8 cellular contexts compared by ENCODE assay signal in genomic region chr7:155804897-155805825, GRCh38. TPM values are rescaled to one million over a fixed set of nuclear protein-coding genes. Genes with fewer than 3 reads are reported as not detected.
DNase-seq lines count a peak whose midpoint lies in the region; ATAC-seq, FAIRE-seq and TF ChIP-seq lines count a peak whose summit lies in the region.

No MANE protein-coding gene starts in this region.

- H3K27ac ChIP-seq in A549: peak overlapping the region; percentile 80 to 85
- H3K27ac ChIP-seq in HUES64 (ENCODE audit: low read depth, low read length): no peak overlapping the region; the same call in 1 of the 2 replicates

- WGBS in A549 (ENCODE audit: missing lambda C conversion rate): 3% methylated on average over 32 of the region's 91 CpGs
- WGBS in HUES64: under 1% methylated on average over 91 of the region's 91 CpGs

- no peaks in the 10 kb centered on the region for H3K36me3 ChIP-seq in HUES64 (ENCODE audit: insufficient read depth, low read length)

- DNase-seq in A549 (ENCODE audit: low read depth in 1 of 2, low spot score in 1 of 2) (peak; percentile 83 to 91), T-helper 22 cell (ENCODE audit: low read depth) (peak; percentile 22), MCF 10A (ENCODE audit: unreplicated experiment) (peak; percentile 55), immature natural killer cell (peak in 1 of 3 donors; percentile 33)
- DNase-seq in stimulated activated CD4-positive, alpha-beta T cell treated with anti-CD3 and anti-CD28 coated beads, Interleukin-1b, Interleukin-23, amount 100 ng/mL, for 48 hours: peak; percentile 56

- TF ChIP-seq RAD21 in A549 (conservative IDR thresholded peaks at IDR 0.05 in 1 of 2, IDR thresholded peaks at IDR 0.05 in 1 of 2): peak; percentile 68 to 78

- no TSS peak for BruUV-seq in MCF 10A (replicated peaks; lab: Mats Ljungman, UMichigan)

- H3K36me3 Mint-ChIP-seq in MCF 10A (ENCODE audit: insufficient read depth, unreplicated experiment) (no peaks in the 10 kb centered on the region), immature natural killer cell (no peaks in the 10 kb centered on the region)

- peak overlapping the region; percentile 95 for H3K4me2 ChIP-seq in A549

- H3K27me3 ChIP-seq in HUES64 (ENCODE audit: insufficient read depth, low read length): peaks cover 100% of the 10 kb centered on the region

- POLR2A ChIA-PET in A549 (lab: Yijun Ruan, JAX) (no interaction called here), MCF 10A (lab: Yijun Ruan, JAX) (no interaction called here)

- H3K4me1 Mint-ChIP-seq in MCF 10A (ENCODE audit: insufficient read depth, unreplicated experiment) (peaks cover 5% of the 10 kb centered on the region), immature natural killer cell (peaks cover 0 to 4% of the 10 kb centered on the region in 2 donors)

- peak; percentile 86 for TF ChIP-seq CTCF in A549 (IDR thresholded peaks at IDR 0.05)
- peak; percentile 57 for TF ChIP-seq CTCF in MCF 10A (IDR thresholded peaks at IDR 0.05; ENCODE audit: unreplicated experiment)

- ATAC-seq in A549 (peak; percentile 67 to 83), GM18502 (IDR thresholded peaks at IDR 0.05; ENCODE audit: poor library complexity, unreplicated experiment) (peak; percentile 56), HG03565 (IDR thresholded peaks at IDR 0.05; ENCODE audit: unreplicated experiment) (no peak)

- H3K27me3 Mint-ChIP-seq in MCF 10A (ENCODE audit: insufficient read depth, unreplicated experiment) (peaks cover 16% of the 10 kb centered on the region), immature natural killer cell (ENCODE audit: low read depth in 3 of 3) (peaks cover 8 to 28% (median 16%) of the 10 kb centered on the region in 3 donors)

- TF ChIP-seq EP300 in A549 (IDR thresholded peaks at IDR 0.05): no peak

- H3K4me3 ChIP-seq in A549 (peak overlapping the region; percentile 51), HUES64 (ENCODE audit: low read length) (peak overlapping the region; percentile 46)

- TF ChIP-seq POLR2A in A549 (IDR thresholded peaks at IDR 0.05; ENCODE audit: low read length): no peak

- peak overlapping the region; percentile 19; the same call in 1 of the 2 replicates for H3K9ac ChIP-seq in HUES64 (ENCODE audit: low read depth, low read length)

- H3K9me3 ChIP-seq in A549 (no peaks in the 10 kb centered on the region), HUES64 (ENCODE audit: insufficient read depth, low read depth, low read length) (no peaks in the 10 kb centered on the region)

- no peak for FAIRE-seq in A549 (lab: Jason Lieb, UNC)

- H3K27ac Mint-ChIP-seq in MCF 10A (ENCODE audit: low read depth, unreplicated experiment): no peak overlapping the region
- H3K27ac Mint-ChIP-seq in immature natural killer cell: no peak overlapping the region

- CTCF ChIA-PET in A549 (lab: Yijun Ruan, JAX) (interaction anchor here (0.6 to 7.9 kb wide), 38 partner anchors 8 to 1981 kb away, joined by 3 to 67 read pairs (median 4); no protein-coding TSS in a partner anchor), MCF 10A (lab: Yijun Ruan, JAX) (interaction anchor here (0.6 to 0.8 kb wide), 4 partner anchors 385 to 1006 kb away, joined by 3 to 4 read pairs (median 4); no protein-coding TSS in a partner anchor)

- H3K4me3 Mint-ChIP-seq in MCF 10A (ENCODE audit: unreplicated experiment) (peak overlapping the region; percentile 60), immature natural killer cell (peak overlapping the region in 3 of 5 donors; percentile 54 to 70 (median 55))

- no peaks in the 10 kb centered on the region for H3K9me3 Mint-ChIP-seq in MCF 10A (ENCODE audit: unreplicated experiment)
- no peaks in the 10 kb centered on the region for H3K9me3 Mint-ChIP-seq in immature natural killer cell

- intact Hi-C loops in MCF 10A (cut with micrococcal nuclease): loop anchor here (1.0 to 2.0 kb wide), 2 partner anchors 959 to 1012 kb away; no protein-coding TSS in a partner anchor

- peaks cover 32% of the 10 kb centered on the region for H3K4me1 ChIP-seq in A549
- H3K4me1 ChIP-seq in HUES64 (ENCODE audit: insufficient read depth, low read length): peaks cover 29% of the 10 kb centered on the region

TF ChIP-seq in A549, 52 proteins besides CTCF, POLR2A, EP300 and RAD21:
- no peak for TF ChIP-seq HES2 (IDR thresholded peaks at IDR 0.05)
- no peak for TF ChIP-seq REST (IDR thresholded peaks at IDR 0.05)
- TF ChIP-seq RNF2 (IDR thresholded peaks at IDR 0.05; ENCODE audit: borderline replicate concordance, low read depth): no peak
- TF ChIP-seq TFCP2L1 (CRISPR knock-in tag; IDR thresholded peaks at IDR 0.05): no peak
- TF ChIP-seq E2F6 (IDR thresholded peaks at IDR 0.05; ENCODE audit: borderline replicate concordance, low read depth): peak; percentile 83; the same call in 1 of the 2 replicates
- no peak for TF ChIP-seq NFE2L2 (conservative IDR thresholded peaks at IDR 0.05; ENCODE audit: low read length)
- TF ChIP-seq HOXB13 (CRISPR knock-in tag; IDR thresholded peaks at IDR 0.05; ENCODE audit: low read depth): no peak
- TF ChIP-seq, protein P1, sequence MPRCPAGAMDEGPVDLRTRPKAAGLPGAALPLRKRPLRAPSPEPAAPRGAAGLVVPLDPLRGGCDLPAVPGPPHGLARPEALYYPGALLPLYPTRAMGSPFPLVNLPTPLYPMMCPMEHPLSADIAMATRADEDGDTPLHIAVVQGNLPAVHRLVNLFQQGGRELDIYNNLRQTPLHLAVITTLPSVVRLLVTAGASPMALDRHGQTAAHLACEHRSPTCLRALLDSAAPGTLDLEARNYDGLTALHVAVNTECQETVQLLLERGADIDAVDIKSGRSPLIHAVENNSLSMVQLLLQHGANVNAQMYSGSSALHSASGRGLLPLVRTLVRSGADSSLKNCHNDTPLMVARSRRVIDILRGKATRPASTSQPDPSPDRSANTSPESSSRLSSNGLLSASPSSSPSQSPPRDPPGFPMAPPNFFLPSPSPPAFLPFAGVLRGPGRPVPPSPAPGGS (IDR thresholded peaks at IDR 0.05): no peak
- no peak for TF ChIP-seq ZSCAN20 (CRISPR knock-in tag; IDR thresholded peaks at IDR 0.05)
- TF ChIP-seq, protein P2, sequence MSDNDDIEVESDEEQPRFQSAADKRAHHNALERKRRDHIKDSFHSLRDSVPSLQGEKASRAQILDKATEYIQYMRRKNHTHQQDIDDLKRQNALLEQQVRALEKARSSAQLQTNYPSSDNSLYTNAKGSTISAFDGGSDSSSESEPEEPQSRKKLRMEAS (IDR thresholded peaks at IDR 0.05): peak; percentile 68
- TF ChIP-seq, protein P3, sequence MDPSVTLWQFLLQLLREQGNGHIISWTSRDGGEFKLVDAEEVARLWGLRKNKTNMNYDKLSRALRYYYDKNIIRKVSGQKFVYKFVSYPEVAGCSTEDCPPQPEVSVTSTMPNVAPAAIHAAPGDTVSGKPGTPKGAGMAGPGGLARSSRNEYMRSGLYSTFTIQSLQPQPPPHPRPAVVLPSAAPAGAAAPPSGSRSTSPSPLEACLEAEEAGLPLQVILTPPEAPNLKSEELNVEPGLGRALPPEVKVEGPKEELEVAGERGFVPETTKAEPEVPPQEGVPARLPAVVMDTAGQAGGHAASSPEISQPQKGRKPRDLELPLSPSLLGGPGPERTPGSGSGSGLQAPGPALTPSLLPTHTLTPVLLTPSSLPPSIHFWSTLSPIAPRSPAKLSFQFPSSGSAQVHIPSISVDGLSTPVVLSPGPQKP (IDR thresholded peaks at IDR 0.05; ENCODE audit: low read depth, low read length): no peak
- no peak for TF ChIP-seq HOXA7 (CRISPR knock-in tag; IDR thresholded peaks at IDR 0.05)
- peak; percentile 60 for TF ChIP-seq SMC3 (IDR thresholded peaks at IDR 0.05)
- no peak for TF ChIP-seq CHD4 (IDR thresholded peaks at IDR 0.05; ENCODE audit: borderline replicate concordance)
- 0 out of 2 replicates have a peak, but pooled peaks have one; percentile 44 for TF ChIP-seq HDAC2 (IDR thresholded peaks at IDR 0.05)

RNA-seq across cellular contexts. Expression of gene SHH, which starts 7.1 kb away (rescaled TPM):
- 0.78 and 0.84 TPM in 2 replicates for polyA plus RNA-seq in A549 (2011; rRNA removed)
- polyA plus RNA-seq in A549 (2012; cell fraction: cytosol; rRNA removed): 0.41 and 0.52 TPM in 2 replicates
- 0.49 and 0.78 TPM in 2 replicates for polyA plus RNA-seq in A549 (2012; cell fraction: nucleus; rRNA removed)
- 0.79 to 1.2 TPM (median 1.2 TPM) in 3 replicates for polyA plus RNA-seq in A549 (2017; fragmentation: RNase III; extraction: RNeasy Plus Mini Kit Qiagen cat#74134 plus additional on column Dnase treatment)
- polyA minus RNA-seq in A549 (2011; rRNA and poly(A)+ RNA removed): 0.50 and 1.6 TPM in 2 replicates
- polyA plus RNA-seq in HUES64 (2013, experiment 1 of 2): 0.20 TPM
- 0.57 TPM for polyA plus RNA-seq in HUES64 (2013, experiment 2 of 2)
- not detected in 2 replicates for total RNA-seq in MCF 10A (2022)
- polyA plus RNA-seq in immature natural killer cell: not detected
